Comparison of ENCODE assay signal across 2 cellular contexts in the genomic region with DNA sequence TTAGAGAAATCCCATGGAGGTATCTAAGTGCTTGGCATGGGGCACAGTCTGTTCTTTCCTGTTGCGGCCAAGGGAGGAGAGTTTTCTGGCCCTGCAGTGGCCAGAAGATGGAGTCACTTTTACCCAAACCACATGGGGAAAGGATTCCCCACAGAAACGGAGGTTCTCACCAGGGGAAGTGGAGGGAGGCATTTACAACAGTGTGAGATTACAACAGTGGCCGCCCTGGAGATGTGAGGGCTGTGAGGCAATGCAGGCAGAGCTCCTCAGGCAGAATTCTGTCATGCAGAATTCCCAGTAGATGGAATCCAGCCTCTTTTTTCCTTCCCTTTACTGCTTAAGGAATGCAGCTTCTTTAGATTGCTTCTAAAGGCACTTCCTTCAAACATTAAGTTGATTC.
TF ChIP-seq lines count a peak whose summit lies in the region.

No MANE protein-coding gene starts in this region.

TF ChIP-seq in A549, 52 proteins besides CTCF, POLR2A, EP300 and RAD21 (continued from another document):
- TF ChIP-seq, protein P1, sequence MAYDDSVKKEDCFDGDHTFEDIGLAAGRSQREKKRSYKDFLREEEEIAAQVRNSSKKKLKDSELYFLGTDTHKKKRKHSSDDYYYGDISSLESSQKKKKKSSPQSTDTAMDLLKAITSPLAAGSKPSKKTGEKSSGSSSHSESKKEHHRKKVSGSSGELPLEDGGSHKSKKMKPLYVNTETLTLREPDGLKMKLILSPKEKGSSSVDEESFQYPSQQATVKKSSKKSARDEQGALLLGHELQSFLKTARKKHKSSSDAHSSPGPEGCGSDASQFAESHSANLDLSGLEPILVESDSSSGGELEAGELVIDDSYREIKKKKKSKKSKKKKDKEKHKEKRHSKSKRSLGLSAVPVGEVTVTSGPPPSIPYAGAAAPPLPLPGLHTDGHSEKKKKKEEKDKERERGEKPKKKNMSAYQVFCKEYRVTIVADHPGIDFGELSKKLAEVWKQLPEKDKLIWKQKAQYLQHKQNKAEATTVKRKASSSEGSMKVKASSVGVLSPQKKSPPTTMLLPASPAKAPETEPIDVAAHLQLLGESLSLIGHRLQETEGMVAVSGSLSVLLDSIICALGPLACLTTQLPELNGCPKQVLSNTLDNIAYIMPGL (CRISPR knock-in tag; IDR thresholded peaks at IDR 0.05; ENCODE audit: borderline replicate concordance): no peak
- TF ChIP-seq, protein P2, sequence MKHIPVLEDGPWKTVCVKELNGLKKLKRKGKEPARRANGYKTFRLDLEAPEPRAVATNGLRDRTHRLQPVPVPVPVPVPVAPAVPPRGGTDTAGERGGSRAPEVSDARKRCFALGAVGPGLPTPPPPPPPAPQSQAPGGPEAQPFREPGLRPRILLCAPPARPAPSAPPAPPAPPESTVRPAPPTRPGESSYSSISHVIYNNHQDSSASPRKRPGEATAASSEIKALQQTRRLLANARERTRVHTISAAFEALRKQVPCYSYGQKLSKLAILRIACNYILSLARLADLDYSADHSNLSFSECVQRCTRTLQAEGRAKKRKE (CRISPR knock-in tag; IDR thresholded peaks at IDR 0.05; ENCODE audit: low read depth): no peak

TF ChIP-seq in WTC11, 78 proteins besides CTCF, POLR2A, EP300 and RAD21 (continued from another document):
- TF ChIP-seq, protein P3, sequence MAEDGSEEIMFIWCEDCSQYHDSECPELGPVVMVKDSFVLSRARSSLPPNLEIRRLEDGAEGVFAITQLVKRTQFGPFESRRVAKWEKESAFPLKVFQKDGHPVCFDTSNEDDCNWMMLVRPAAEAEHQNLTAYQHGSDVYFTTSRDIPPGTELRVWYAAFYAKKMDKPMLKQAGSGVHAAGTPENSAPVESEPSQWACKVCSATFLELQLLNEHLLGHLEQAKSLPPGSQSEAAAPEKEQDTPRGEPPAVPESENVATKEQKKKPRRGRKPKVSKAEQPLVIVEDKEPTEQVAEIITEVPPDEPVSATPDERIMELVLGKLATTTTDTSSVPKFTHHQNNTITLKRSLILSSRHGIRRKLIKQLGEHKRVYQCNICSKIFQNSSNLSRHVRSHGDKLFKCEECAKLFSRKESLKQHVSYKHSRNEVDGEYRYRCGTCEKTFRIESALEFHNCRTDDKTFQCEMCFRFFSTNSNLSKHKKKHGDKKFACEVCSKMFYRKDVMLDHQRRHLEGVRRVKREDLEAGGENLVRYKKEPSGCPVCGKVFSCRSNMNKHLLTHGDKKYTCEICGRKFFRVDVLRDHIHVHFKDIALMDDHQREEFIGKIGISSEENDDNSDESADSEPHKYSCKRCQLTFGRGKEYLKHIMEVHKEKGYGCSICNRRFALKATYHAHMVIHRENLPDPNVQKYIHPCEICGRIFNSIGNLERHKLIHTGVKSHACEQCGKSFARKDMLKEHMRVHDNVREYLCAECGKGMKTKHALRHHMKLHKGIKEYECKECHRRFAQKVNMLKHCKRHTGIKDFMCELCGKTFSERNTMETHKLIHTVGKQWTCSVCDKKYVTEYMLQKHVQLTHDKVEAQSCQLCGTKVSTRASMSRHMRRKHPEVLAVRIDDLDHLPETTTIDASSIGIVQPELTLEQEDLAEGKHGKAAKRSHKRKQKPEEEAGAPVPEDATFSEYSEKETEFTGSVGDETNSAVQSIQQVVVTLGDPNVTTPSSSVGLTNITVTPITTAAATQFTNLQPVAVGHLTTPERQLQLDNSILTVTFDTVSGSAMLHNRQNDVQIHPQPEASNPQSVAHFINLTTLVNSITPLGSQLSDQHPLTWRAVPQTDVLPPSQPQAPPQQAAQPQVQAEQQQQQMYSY (CRISPR knock-in tag; IDR thresholded peaks at IDR 0.05): no peak
- TF ChIP-seq, protein P4, sequence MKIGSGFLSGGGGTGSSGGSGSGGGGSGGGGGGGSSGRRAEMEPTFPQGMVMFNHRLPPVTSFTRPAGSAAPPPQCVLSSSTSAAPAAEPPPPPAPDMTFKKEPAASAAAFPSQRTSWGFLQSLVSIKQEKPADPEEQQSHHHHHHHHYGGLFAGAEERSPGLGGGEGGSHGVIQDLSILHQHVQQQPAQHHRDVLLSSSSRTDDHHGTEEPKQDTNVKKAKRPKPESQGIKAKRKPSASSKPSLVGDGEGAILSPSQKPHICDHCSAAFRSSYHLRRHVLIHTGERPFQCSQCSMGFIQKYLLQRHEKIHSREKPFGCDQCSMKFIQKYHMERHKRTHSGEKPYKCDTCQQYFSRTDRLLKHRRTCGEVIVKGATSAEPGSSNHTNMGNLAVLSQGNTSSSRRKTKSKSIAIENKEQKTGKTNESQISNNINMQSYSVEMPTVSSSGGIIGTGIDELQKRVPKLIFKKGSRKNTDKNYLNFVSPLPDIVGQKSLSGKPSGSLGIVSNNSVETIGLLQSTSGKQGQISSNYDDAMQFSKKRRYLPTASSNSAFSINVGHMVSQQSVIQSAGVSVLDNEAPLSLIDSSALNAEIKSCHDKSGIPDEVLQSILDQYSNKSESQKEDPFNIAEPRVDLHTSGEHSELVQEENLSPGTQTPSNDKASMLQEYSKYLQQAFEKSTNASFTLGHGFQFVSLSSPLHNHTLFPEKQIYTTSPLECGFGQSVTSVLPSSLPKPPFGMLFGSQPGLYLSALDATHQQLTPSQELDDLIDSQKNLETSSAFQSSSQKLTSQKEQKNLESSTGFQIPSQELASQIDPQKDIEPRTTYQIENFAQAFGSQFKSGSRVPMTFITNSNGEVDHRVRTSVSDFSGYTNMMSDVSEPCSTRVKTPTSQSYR (CRISPR knock-in tag; IDR thresholded peaks at IDR 0.05): no peak
- TF ChIP-seq CBFB (CRISPR knock-in tag; IDR thresholded peaks at IDR 0.05; ENCODE audit: low read depth): no peak
- no peak for TF ChIP-seq GTF2I (CRISPR knock-in tag; conservative IDR thresholded peaks at IDR 0.05)
- TF ChIP-seq, protein P5, sequence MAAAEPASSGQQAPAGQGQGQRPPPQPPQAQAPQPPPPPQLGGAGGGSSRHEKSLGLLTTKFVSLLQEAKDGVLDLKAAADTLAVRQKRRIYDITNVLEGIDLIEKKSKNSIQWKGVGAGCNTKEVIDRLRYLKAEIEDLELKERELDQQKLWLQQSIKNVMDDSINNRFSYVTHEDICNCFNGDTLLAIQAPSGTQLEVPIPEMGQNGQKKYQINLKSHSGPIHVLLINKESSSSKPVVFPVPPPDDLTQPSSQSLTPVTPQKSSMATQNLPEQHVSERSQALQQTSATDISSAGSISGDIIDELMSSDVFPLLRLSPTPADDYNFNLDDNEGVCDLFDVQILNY (CRISPR knock-in tag; IDR thresholded peaks at IDR 0.05): no peak
- TF ChIP-seq FOXP1 (CRISPR knock-in tag; IDR thresholded peaks at IDR 0.05; ENCODE audit: borderline replicate concordance): no peak
- TF ChIP-seq NR3C1 (CRISPR knock-in tag; conservative IDR thresholded peaks at IDR 0.05; ENCODE audit: low read depth): no peak
- TF ChIP-seq ZNF671 (CRISPR knock-in tag; IDR thresholded peaks at IDR 0.05): no peak
- TF ChIP-seq, protein P6, sequence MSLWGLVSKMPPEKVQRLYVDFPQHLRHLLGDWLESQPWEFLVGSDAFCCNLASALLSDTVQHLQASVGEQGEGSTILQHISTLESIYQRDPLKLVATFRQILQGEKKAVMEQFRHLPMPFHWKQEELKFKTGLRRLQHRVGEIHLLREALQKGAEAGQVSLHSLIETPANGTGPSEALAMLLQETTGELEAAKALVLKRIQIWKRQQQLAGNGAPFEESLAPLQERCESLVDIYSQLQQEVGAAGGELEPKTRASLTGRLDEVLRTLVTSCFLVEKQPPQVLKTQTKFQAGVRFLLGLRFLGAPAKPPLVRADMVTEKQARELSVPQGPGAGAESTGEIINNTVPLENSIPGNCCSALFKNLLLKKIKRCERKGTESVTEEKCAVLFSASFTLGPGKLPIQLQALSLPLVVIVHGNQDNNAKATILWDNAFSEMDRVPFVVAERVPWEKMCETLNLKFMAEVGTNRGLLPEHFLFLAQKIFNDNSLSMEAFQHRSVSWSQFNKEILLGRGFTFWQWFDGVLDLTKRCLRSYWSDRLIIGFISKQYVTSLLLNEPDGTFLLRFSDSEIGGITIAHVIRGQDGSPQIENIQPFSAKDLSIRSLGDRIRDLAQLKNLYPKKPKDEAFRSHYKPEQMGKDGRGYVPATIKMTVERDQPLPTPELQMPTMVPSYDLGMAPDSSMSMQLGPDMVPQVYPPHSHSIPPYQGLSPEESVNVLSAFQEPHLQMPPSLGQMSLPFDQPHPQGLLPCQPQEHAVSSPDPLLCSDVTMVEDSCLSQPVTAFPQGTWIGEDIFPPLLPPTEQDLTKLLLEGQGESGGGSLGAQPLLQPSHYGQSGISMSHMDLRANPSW (CRISPR knock-in tag; conservative IDR thresholded peaks at IDR 0.05; ENCODE audit: low read depth): no peak
- no peak for TF ChIP-seq TEAD4 (CRISPR knock-in tag; IDR thresholded peaks at IDR 0.05)
- TF ChIP-seq CREB1 (CRISPR knock-in tag; IDR thresholded peaks at IDR 0.05): no peak
- no peak for TF ChIP-seq SP1 (CRISPR knock-in tag; conservative IDR thresholded peaks at IDR 0.05)
- TF ChIP-seq NFE2L1 (CRISPR knock-in tag; IDR thresholded peaks at IDR 0.05): no peak
- TF ChIP-seq ZNF396 (CRISPR knock-in tag; IDR thresholded peaks at IDR 0.05; ENCODE audit: borderline replicate concordance): no peak
